ENCODE assay signal across 17 cellular contexts in the genomic region with DNA sequence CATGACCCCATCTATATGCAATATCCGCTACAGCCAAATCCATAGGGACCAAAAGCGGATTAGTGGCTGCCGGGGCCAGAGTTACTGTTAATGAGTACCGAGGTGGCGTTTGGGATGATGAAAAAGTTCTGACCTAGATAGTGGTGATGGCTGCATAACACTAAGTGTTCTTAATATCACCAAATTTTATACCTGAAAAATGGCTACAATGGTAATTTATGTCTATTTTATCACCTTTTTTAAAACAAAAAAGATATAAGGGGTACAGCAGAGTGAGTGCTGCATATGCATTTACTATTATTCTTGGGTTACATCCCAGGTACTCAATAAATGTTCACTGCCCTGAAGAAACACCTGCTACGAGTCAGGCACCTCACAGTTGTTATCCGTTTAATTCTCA. TPM values are rescaled to one million over a fixed set of nuclear protein-coding genes. Genes with fewer than 3 reads are reported as not detected.
DNase-seq lines count a peak whose midpoint lies in the region; ATAC-seq and TF ChIP-seq lines count a peak whose summit lies in the region.
"Had no signal": no experiment of that assay in that cellular context is flagged by ENCODE, and none has a peak within 500 bp of the region (broad histone marks: within the 10 kb centered on the region; RNA-seq: fewer than 3 reads in every experiment).

No MANE protein-coding gene starts in this region.

- no peaks in the 10 kb centered on the region for H3K9me2 ChIP-seq in hepatocyte (replicated peaks; ENCODE audit: insufficient read depth)
- H3K9me2 ChIP-seq: SK-N-SH had no signal

- H3K27ac Mint-ChIP-seq in Caco-2 (ENCODE audit: unreplicated experiment) (no peak overlapping the region), T-cell (no peak overlapping the region)

- H3K4me1 ChIP-seq in Caco-2, result peaks cover 5% of the 10 kb centered on the region
- H3K4me1 ChIP-seq in hepatocyte (ENCODE audit: insufficient read depth), result peaks cover 11% of the 10 kb centered on the region

- H3K9me3 Mint-ChIP-seq in Caco-2 (ENCODE audit: unreplicated experiment) (no peaks in the 10 kb centered on the region), T-cell (no peaks in the 10 kb centered on the region)

- H3K36me3 Mint-ChIP-seq in Caco-2 (ENCODE audit: insufficient read depth, unreplicated experiment), result peaks cover 25% of the 10 kb centered on the region
- no peaks in the 10 kb centered on the region for H3K36me3 Mint-ChIP-seq in T-cell

- POLR2A ChIA-PET in Caco-2 (lab: Charles Lee), result no interaction called here
- POLR2A ChIA-PET in T-cell (lab: Charles Lee), result no interaction called here

- H3K9me3 ChIP-seq in Caco-2 (no peaks in the 10 kb centered on the region), hepatocyte (ENCODE audit: low read depth) (no peaks in the 10 kb centered on the region)
- H3K9me3 ChIP-seq: SK-N-SH had no signal

- H4K20me1 ChIP-seq in hepatocyte (ENCODE audit: insufficient read depth, poor library complexity, severe bottlenecking), result peaks cover 4% of the 10 kb centered on the region

- CTCF ChIA-PET in Caco-2 (lab: Charles Lee) (no interaction called here), T-cell (lab: Charles Lee) (no interaction called here)

- peaks cover 10% of the 10 kb centered on the region for H3K27me3 Mint-ChIP-seq in Caco-2 (ENCODE audit: insufficient read depth, unreplicated experiment)
- peaks cover 16 to 39% of the 10 kb centered on the region in 2 donors for H3K27me3 Mint-ChIP-seq in T-cell

- no peak for ATAC-seq in T-cell (replicated peaks in 1 of 4)
- no peak for ATAC-seq in left colon

- intact Hi-C loops in Caco-2 (cut with micrococcal nuclease; ENCODE audit: unreplicated experiment), result no loop called here
- intact Hi-C loops in left colon (cut with DNase I, micrococcal nuclease), result no loop called here

- H3K4me3 Mint-ChIP-seq in Caco-2 (ENCODE audit: unreplicated experiment), result no peak overlapping the region
- H3K4me3 Mint-ChIP-seq in T-cell, result peak overlapping the region in 2 of 3 donors; percentile 43 to 71

- TF ChIP-seq CTCF in Caco-2 (IDR thresholded peaks at IDR 0.05; ENCODE audit: insufficient read depth in 1 of 2, low read depth in 1 of 2, low read length in 1 of 2, severe bottlenecking in 1 of 2, unreplicated experiment in 1 of 2) (no peak), hepatocyte (IDR thresholded peaks at IDR 0.05; ENCODE audit: poor library complexity) (no peak)

- no peaks in the 10 kb centered on the region for H3K79me2 ChIP-seq in hepatocyte

- BruUV-seq in Caco-2 (replicated peaks; lab: Mats Ljungman, UMichigan), result TSS peak; percentile 42

- DNase-seq in Caco-2, result no peak
- DNase-seq in T-cell, result no peak
- no peak for DNase-seq in hepatocyte (ENCODE audit: low spot score)
- DNase-seq in effector CD8-positive, alpha-beta T cell (lab: John Stamatoyannopoulos, UW), result no peak
- no peak for DNase-seq in left colon
- DNase-seq: ACHN, AML-193, DMS79 treated with DMSO at 0.1 percent for 48 hours, GOT3, MV-4-11, NCI-H2107, NCI-H510A, NCI-H748 treated with DMSO at 0.1 percent for 48 hours, SHP77 treated with DMSO at 0.1 percent for 48 hours, SK-N-SH had no signal

- H3K36me3 ChIP-seq in Caco-2 (ENCODE audit: control insufficient read depth, insufficient read depth, low read length), result no peaks in the 10 kb centered on the region
- no peaks in the 10 kb centered on the region for H3K36me3 ChIP-seq in hepatocyte (replicated peaks; ENCODE audit: insufficient read depth, low read depth)

- H3K4me3 ChIP-seq in Caco-2 (ENCODE audit: low read depth, low read length) (no peak overlapping the region; the same call in 1 of the 2 replicates), hepatocyte (no peak overlapping the region)

- H3K27me3 ChIP-seq in Caco-2 (replicated peaks; ENCODE audit: control insufficient read depth, insufficient read depth, low read length), result no peaks in the 10 kb centered on the region
- peaks cover 42% of the 10 kb centered on the region for H3K27me3 ChIP-seq in hepatocyte

- H2AFZ ChIP-seq in hepatocyte, result no peak overlapping the region

- WGBS in hepatocyte (ENCODE audit: low lambda C conversion rate, missing lambda C conversion rate), result 89% methylated on average over 7 of the region's 7 CpGs

- H3K27ac ChIP-seq in hepatocyte, result no peak overlapping the region
- H3K27ac ChIP-seq: KMS-11 had no signal

- H3K4me1 Mint-ChIP-seq in Caco-2 (ENCODE audit: low read depth, unreplicated experiment) (no peaks in the 10 kb centered on the region), T-cell (peaks cover 11 to 28% (median 13%) of the 10 kb centered on the region in 3 donors)

- peak overlapping the region; percentile 96 for H3K4me2 ChIP-seq in hepatocyte
- H3K4me2 ChIP-seq: KMS-11 had no signal

RNA-seq across cellular contexts. Expression of a gene that starts 0.8 kb away (rescaled TPM):
- total RNA-seq in Caco-2 (2022) (7.0 and 9.2 TPM in 2 replicates), T-cell (not detected), hepatocyte (not detected in 2 replicates), left colon (not detected)
- polyA plus RNA-seq in hepatocyte, result 0.30 TPM in 1 of 2 replicates, not detected in the other
- total RNA-seq: RPMI7951 had no signal

RNA-seq across cellular contexts. Expression of a gene that starts 3.0 kb away (rescaled TPM):
- total RNA-seq in Caco-2 (2022) (3.6 and 8.6 TPM in 2 replicates), T-cell (1 to 10 TPM in 3 of 5 donors, not detected in 2; 5.5 to 6.4 (median 6.0) TPM), hepatocyte (not detected in 2 replicates), left colon (10 to 100 TPM in 1 of 2 donors, 1 to 10 TPM in 1; 2.4 to 20.8 TPM)
- polyA plus RNA-seq in hepatocyte, result 1.9 TPM in 1 of 2 replicates, not detected in the other
- total RNA-seq: RPMI7951 had no signal
- polyA plus RNA-seq: SK-N-SH had no signal

RNA-seq across cellular contexts. Expression of a gene that starts 6.8 kb away (rescaled TPM):
- total RNA-seq in Caco-2 (2022) (2.1 TPM in 1 of 2 replicates, not detected in the other), T-cell (10 to 100 TPM in 1 of 5 donors, not detected in 4; 13.2 TPM), hepatocyte (not detected in 2 replicates), left colon (10 to 100 TPM in 1 of 2 donors, 1 to 10 TPM in 1; 4.9 to 14.0 TPM)
- polyA plus RNA-seq in hepatocyte, result not detected in 2 replicates
- total RNA-seq: RPMI7951 had no signal
- polyA plus RNA-seq: SK-N-SH had no signal

RNA-seq across cellular contexts. Expression of a gene that starts 13.7 kb away (rescaled TPM):
- not detected in 2 replicates for total RNA-seq in Caco-2 (2022)
- total RNA-seq in T-cell, result not detected
- total RNA-seq in hepatocyte, result not detected in 2 replicates
- polyA plus RNA-seq in hepatocyte, result not detected in 2 replicates
- not detected for total RNA-seq in left colon
- total RNA-seq: RPMI7951 had no signal
- polyA plus RNA-seq: SK-N-SH had no signal

RNA-seq across cellular contexts. Expression of a gene that starts 27.0 kb away (rescaled TPM):
- not detected in 2 replicates for total RNA-seq in Caco-2 (2022)
- total RNA-seq in T-cell, result under 1 TPM in 3 of 5 donors, not detected in 2; 0.51 to 0.76 (median 0.59) TPM
- total RNA-seq in hepatocyte, result not detected in 2 replicates
- 0.28 TPM in 1 of 2 replicates, not detected in the other for polyA plus RNA-seq in hepatocyte
- total RNA-seq in left colon, result not detected
- total RNA-seq: RPMI7951 had no signal
- polyA plus RNA-seq: SK-N-SH had no signal
